Comparison of ENCODE assay signal across 11 cellular contexts in genomic region chr3:183252108-183252782, GRCh38. TPM values are rescaled to one million over a fixed set of nuclear protein-coding genes. Genes with fewer than 3 reads are reported as not detected.
DNase-seq lines count a peak whose midpoint lies in the region; ATAC-seq and TF ChIP-seq lines count a peak whose summit lies in the region.
"Had no signal": no experiment of that assay in that cellular context is flagged by ENCODE, and none has a peak within 500 bp of the region (broad histone marks: within the 10 kb centered on the region; RNA-seq: fewer than 3 reads in every experiment).

No MANE protein-coding gene starts in this region.

- H3K4me1 ChIP-seq in SK-N-SH (ENCODE audit: control insufficient read depth in 1 of 2, insufficient read depth in 2 of 2, low read depth in 1 of 2, low read length in 1 of 2) (peaks cover 0 to 2% of the 10 kb centered on the region in 2 experiments; a peak in 1 of 4 replicates), skeletal muscle satellite cell (ENCODE audit: control insufficient read depth, insufficient read depth, low read length) (peaks cover 14% of the 10 kb centered on the region)

- POLR2A ChIA-PET in SK-N-SH (lab: Yijun Ruan, JAX) = no interaction called here

- no peaks in the 10 kb centered on the region for H3K9me3 Mint-ChIP-seq in activated T-helper 17 cell treated with anti-CD3 and anti-CD28 coated beads, Interleukin-2, amount 50 U/mL, for 72 hours
- peaks cover 4% of the 10 kb centered on the region for H3K9me3 Mint-ChIP-seq in glutamatergic neuron (ENCODE audit: unreplicated experiment)

- H3K27me3 ChIP-seq in SK-N-SH (ENCODE audit: insufficient read depth) (no peaks in the 10 kb centered on the region), skeletal muscle satellite cell (ENCODE audit: control insufficient read depth, insufficient read depth, low read length) (no peaks in the 10 kb centered on the region)

- H3K9me3 ChIP-seq in SK-N-SH (no peaks in the 10 kb centered on the region), skeletal muscle satellite cell (replicated peaks; ENCODE audit: low read length) (no peaks in the 10 kb centered on the region)

- H3F3A ChIP-seq in SK-N-SH (replicated peaks; ENCODE audit: insufficient read depth) = no peaks in the 10 kb centered on the region

- H3K4me3 ChIP-seq in SK-N-SH (ENCODE audit: low read depth in 2 of 2, low read length in 1 of 2) (peak overlapping the region in 1 of 2 experiments; percentile 88; a peak in 3 of 4 replicates), skeletal muscle satellite cell (ENCODE audit: low read length) (peak overlapping the region; percentile 96)

- H3K79me2 ChIP-seq in SK-N-SH (ENCODE audit: insufficient read depth) = peaks cover 25% of the 10 kb centered on the region

- DNase-seq in SK-N-SH (no peak), glutamatergic neuron (no peak), A172 (ENCODE audit: low spot score) (no peak)
- DNase-seq: activated CD8-positive, alpha-beta memory T cell treated with anti-CD3 and anti-CD28 coated beads for 24 hours; MM.1S had no signal

- no peaks in the 10 kb centered on the region for H4K20me1 ChIP-seq in SK-N-SH (ENCODE audit: insufficient read depth)

- peak overlapping the region; percentile 76 for H3K4me3 Mint-ChIP-seq in activated T-helper 17 cell treated with anti-CD3 and anti-CD28 coated beads, Interleukin-2, amount 50 U/mL, for 72 hours
- H3K4me3 Mint-ChIP-seq in glutamatergic neuron (ENCODE audit: unreplicated experiment) = peak overlapping the region; percentile 58

- CTCF ChIA-PET in SK-N-SH (lab: Yijun Ruan, JAX) = interaction anchor here (0.8 to 3.4 kb wide), 6 partner anchors 18 to 134 kb away, joined by 3 to 19 read pairs (median 3); no protein-coding TSS in a partner anchor

- no peaks in the 10 kb centered on the region for H3K9me2 ChIP-seq in SK-N-SH

- TF ChIP-seq CTCF in SK-N-SH (IDR thresholded peaks at IDR 0.05) (no peak), glutamatergic neuron (IDR thresholded peaks at IDR 0.05; ENCODE audit: partially characterized antibody, unreplicated experiment) (no peak)

- H3K27me3 Mint-ChIP-seq in activated T-helper 17 cell treated with anti-CD3 and anti-CD28 coated beads, Interleukin-2, amount 50 U/mL, for 72 hours = peaks cover 3% of the 10 kb centered on the region
- H3K27me3 Mint-ChIP-seq in glutamatergic neuron (ENCODE audit: unreplicated experiment) = peaks cover 13% of the 10 kb centered on the region

- H3K4me2 ChIP-seq in SK-N-SH (peak overlapping the region; percentile 94; the same call in 1 of the 2 replicates), skeletal muscle satellite cell (ENCODE audit: low read length) (peak overlapping the region; percentile 86)

- peak overlapping the region in 1 of 2 experiments; percentile 77; a peak in 1 of 4 replicates for H3K27ac ChIP-seq in SK-N-SH (ENCODE audit: low read depth in 2 of 2, low read length in 1 of 2)
- H3K27ac ChIP-seq: 22Rv1 had no signal

- H3K9ac ChIP-seq in SK-N-SH (peak overlapping the region; percentile 38; the same call in 1 of the 2 replicates), skeletal muscle satellite cell (ENCODE audit: low read depth, low read length) (peak overlapping the region; percentile 89)

- WGBS in SK-N-SH (ENCODE audit: low lambda C conversion rate) = 95% methylated on average over 5 of the region's 5 CpGs

- H3K4me1 Mint-ChIP-seq in activated T-helper 17 cell treated with anti-CD3 and anti-CD28 coated beads, Interleukin-2, amount 50 U/mL, for 72 hours = peaks cover 4% of the 10 kb centered on the region
- H3K4me1 Mint-ChIP-seq in glutamatergic neuron (ENCODE audit: low read depth, unreplicated experiment) = peaks cover 10% of the 10 kb centered on the region

- no peak for TF ChIP-seq RAD21 in SK-N-SH (IDR thresholded peaks at IDR 0.05; ENCODE audit: low read length)

- H3K27ac Mint-ChIP-seq in activated T-helper 17 cell treated with anti-CD3 and anti-CD28 coated beads, Interleukin-2, amount 50 U/mL, for 72 hours = no peak overlapping the region
- no peak overlapping the region for H3K27ac Mint-ChIP-seq in glutamatergic neuron (ENCODE audit: unreplicated experiment)

- no peak for TF ChIP-seq POLR2A in GM18505 (IDR thresholded peaks at IDR 0.05; ENCODE audit: borderline replicate concordance, extremely low read depth, insufficient read depth, insufficient read length)

- H2AFZ ChIP-seq in SK-N-SH (ENCODE audit: low read depth) = 0 out of 2 replicates have a peak overlapping the region, but pooled peaks have one; percentile 24

- H3K36me3 ChIP-seq in SK-N-SH (replicated peaks in 1 of 2; ENCODE audit: control insufficient read depth in 1 of 2, insufficient read depth in 2 of 2, low read length in 1 of 2) (peaks cover 0 to 3% of the 10 kb centered on the region in 2 experiments), skeletal muscle satellite cell (ENCODE audit: insufficient read depth, low read length) (peaks cover 1% of the 10 kb centered on the region)

- TF ChIP-seq EP300 in SK-N-SH (IDR thresholded peaks at IDR 0.05; ENCODE audit: borderline replicate concordance in 1 of 2, low read depth in 1 of 2, low read length in 1 of 2) = no peak

- ATAC-seq in SK-N-SH treated with all-trans-retinoic acid at 6 μM for 48 hours = no peak
- ATAC-seq in activated T-helper 17 cell treated with anti-CD3 and anti-CD28 coated beads, Interleukin-2, amount 50 U/mL, for 72 hours (replicated peaks) = no peak
- no peak for ATAC-seq in GM18505 (IDR thresholded peaks at IDR 0.05; ENCODE audit: unreplicated experiment)
- ATAC-seq in HG02840 (IDR thresholded peaks at IDR 0.05; ENCODE audit: low FRiP score, unreplicated experiment) = no peak

- H3K36me3 Mint-ChIP-seq in activated T-helper 17 cell treated with anti-CD3 and anti-CD28 coated beads, Interleukin-2, amount 50 U/mL, for 72 hours (ENCODE audit: low read depth) = peaks cover 17% of the 10 kb centered on the region
- peaks cover 6% of the 10 kb centered on the region for H3K36me3 Mint-ChIP-seq in glutamatergic neuron (ENCODE audit: unreplicated experiment)

TF ChIP-seq in SK-N-SH, 30 proteins besides CTCF, POLR2A, EP300 and RAD21 (continues in another document):
- TF ChIP-seq SIN3A (IDR thresholded peaks at IDR 0.05; ENCODE audit: borderline replicate concordance, low read depth, low read length) (no peak), MEF2A (IDR thresholded peaks at IDR 0.05; ENCODE audit: borderline replicate concordance, low read depth) (no peak), TAF1 (IDR thresholded peaks at IDR 0.05; ENCODE audit: borderline replicate concordance, low read depth, low read length) (no peak), FOSL2 (IDR thresholded peaks at IDR 0.05; ENCODE audit: borderline replicate concordance, low read depth) (no peak), SMC3 (IDR thresholded peaks at IDR 0.05; ENCODE audit: low read depth, low read length) (no peak), ELF1 (IDR thresholded peaks at IDR 0.05) (no peak)

TF ChIP-seq in SK-N-SH treated with all-trans-retinoic acid at 6 μM for 48 hours, 23 proteins besides CTCF, POLR2A, EP300 and RAD21:
- TF ChIP-seq OSR1 (CRISPR knock-in tag; IDR thresholded peaks at IDR 0.05) = no peak
- no peak for TF ChIP-seq TOX (CRISPR knock-in tag; IDR thresholded peaks at IDR 0.05; ENCODE audit: borderline replicate concordance)
- TF ChIP-seq ZC3H10 (CRISPR knock-in tag; IDR thresholded peaks at IDR 0.05) = no peak
- no peak for TF ChIP-seq ZFP3 (CRISPR knock-in tag; IDR thresholded peaks at IDR 0.05)
- no peak for TF ChIP-seq BACH2 (CRISPR knock-in tag; IDR thresholded peaks at IDR 0.05; ENCODE audit: borderline replicate concordance)
- TF ChIP-seq ZNF70 (CRISPR knock-in tag; IDR thresholded peaks at IDR 0.05) = no peak
- no peak for TF ChIP-seq GLIS3 (CRISPR knock-in tag; IDR thresholded peaks at IDR 0.05)
- no peak for TF ChIP-seq ISL1 (CRISPR knock-in tag; IDR thresholded peaks at IDR 0.05)
- no peak for TF ChIP-seq PPARA (CRISPR knock-in tag; IDR thresholded peaks at IDR 0.05; ENCODE audit: borderline replicate concordance)
- TF ChIP-seq CSDC2 (CRISPR knock-in tag; IDR thresholded peaks at IDR 0.05) = no peak
- TF ChIP-seq RARB (CRISPR knock-in tag; IDR thresholded peaks at IDR 0.05) = no peak
- TF ChIP-seq CREB5 (CRISPR knock-in tag; IDR thresholded peaks at IDR 0.05; ENCODE audit: low read depth) = no peak
- no peak for TF ChIP-seq CSRNP3 (CRISPR knock-in tag; IDR thresholded peaks at IDR 0.05)
- TF ChIP-seq TCF4 (CRISPR knock-in tag; IDR thresholded peaks at IDR 0.05; ENCODE audit: borderline replicate concordance) = no peak
- no peak for TF ChIP-seq SNAI2 (CRISPR knock-in tag; IDR thresholded peaks at IDR 0.05)

RNA-seq across cellular contexts. Expression of gene B3GNT5, which starts 0.8 kb away (rescaled TPM):
- polyA plus RNA-seq in SK-N-SH (2012; rRNA removed) = 4.7 and 6.0 TPM in 2 replicates
- polyA plus RNA-seq in SK-N-SH (2012; cell fraction: cytosol; rRNA removed) = 6.9 and 8.4 TPM in 2 replicates
- polyA plus RNA-seq in SK-N-SH (2012; cell fraction: nucleus; rRNA removed) = 2.6 and 5.7 TPM in 2 replicates
- total RNA-seq in activated T-helper 17 cell treated with anti-CD3 and anti-CD28 coated beads, Interleukin-2, amount 50 U/mL, for 72 hours = 1 to 10 TPM; 1.4 to 7.1 TPM
- 2.9 TPM for total RNA-seq in glutamatergic neuron (ENCODE audit: unreplicated experiment)
- total RNA-seq in skeletal muscle satellite cell (2012; rRNA removed) = 32.1 and 33.0 TPM in 2 replicates
- total RNA-seq in A172 (2014; rRNA removed; shearing (Covaris generic)) = 15.8 and 18.0 TPM in 2 replicates
